In the genomic region with DNA sequence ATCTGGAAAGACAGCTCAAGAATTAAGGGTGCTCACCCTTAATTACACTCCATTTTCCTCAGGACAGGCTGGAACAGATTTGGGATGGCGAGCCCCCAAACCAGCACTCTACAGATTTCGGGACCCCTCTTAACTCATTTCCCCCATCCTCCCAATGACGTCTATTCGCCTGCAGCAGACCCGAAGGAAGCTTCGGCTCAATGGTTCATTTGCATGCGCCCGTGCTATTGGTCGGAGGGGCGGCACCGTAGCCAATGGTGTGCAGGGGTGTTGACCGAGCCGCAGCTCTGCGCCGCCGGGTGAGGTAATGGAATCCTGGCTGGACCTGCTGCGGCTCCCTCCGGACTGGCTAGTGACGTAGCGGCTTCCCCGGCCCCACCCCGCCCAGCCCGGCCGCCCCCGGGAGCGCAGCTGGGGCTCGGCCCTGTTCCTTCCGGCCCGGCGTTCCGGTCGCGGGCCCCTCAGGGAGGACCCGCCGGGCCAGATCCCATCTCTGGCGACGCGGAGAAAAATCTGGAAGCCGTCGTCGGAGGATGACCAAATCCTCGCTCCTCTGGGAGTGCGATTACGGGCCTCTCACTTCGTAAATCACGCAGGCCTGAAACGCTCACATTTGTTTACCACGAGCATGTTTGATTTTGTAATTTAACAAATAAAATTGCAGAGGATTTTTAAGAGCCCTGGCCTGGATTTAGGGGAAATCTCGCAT, we compare ENCODE assay signal across 1 cellular context.
A peak's percentile ranks its signal among the peaks of the same experiment; 100 is the strongest.
TF ChIP-seq lines count a peak whose summit lies in the region.

No MANE protein-coding gene starts in this region.

TF ChIP-seq in SK-N-SH treated with all-trans-retinoic acid at 6 μM for 48 hours, 23 proteins besides CTCF, POLR2A, EP300 and RAD21 (continued from another document):
- TF ChIP-seq ZFP3 (CRISPR knock-in tag; IDR thresholded peaks at IDR 0.05) (0 out of 2 replicates have a peak, but pooled peaks have one; percentile 31), ISL1 (CRISPR knock-in tag; IDR thresholded peaks at IDR 0.05) (no peak), SNAI2 (CRISPR knock-in tag; IDR thresholded peaks at IDR 0.05) (no peak), ZNF8 (CRISPR knock-in tag; IDR thresholded peaks at IDR 0.05) (no peak), ZNF565 (CRISPR knock-in tag; conservative IDR thresholded peaks at IDR 0.05; ENCODE audit: low read depth) (no peak), TCF4 (CRISPR knock-in tag; IDR thresholded peaks at IDR 0.05; ENCODE audit: borderline replicate concordance) (0 out of 2 replicates have a peak, but pooled peaks have one; percentile 34), ZNF70 (CRISPR knock-in tag; IDR thresholded peaks at IDR 0.05) (no peak), PPARA (CRISPR knock-in tag; IDR thresholded peaks at IDR 0.05; ENCODE audit: borderline replicate concordance) (no peak), GLIS3 (CRISPR knock-in tag; IDR thresholded peaks at IDR 0.05) (0 out of 2 replicates have a peak, but pooled peaks have one; percentile 43), ESRRG (CRISPR knock-in tag; IDR thresholded peaks at IDR 0.05) (no peak), CSRNP3 (CRISPR knock-in tag; IDR thresholded peaks at IDR 0.05) (no peak)
- TF ChIP-seq, protein P1, sequence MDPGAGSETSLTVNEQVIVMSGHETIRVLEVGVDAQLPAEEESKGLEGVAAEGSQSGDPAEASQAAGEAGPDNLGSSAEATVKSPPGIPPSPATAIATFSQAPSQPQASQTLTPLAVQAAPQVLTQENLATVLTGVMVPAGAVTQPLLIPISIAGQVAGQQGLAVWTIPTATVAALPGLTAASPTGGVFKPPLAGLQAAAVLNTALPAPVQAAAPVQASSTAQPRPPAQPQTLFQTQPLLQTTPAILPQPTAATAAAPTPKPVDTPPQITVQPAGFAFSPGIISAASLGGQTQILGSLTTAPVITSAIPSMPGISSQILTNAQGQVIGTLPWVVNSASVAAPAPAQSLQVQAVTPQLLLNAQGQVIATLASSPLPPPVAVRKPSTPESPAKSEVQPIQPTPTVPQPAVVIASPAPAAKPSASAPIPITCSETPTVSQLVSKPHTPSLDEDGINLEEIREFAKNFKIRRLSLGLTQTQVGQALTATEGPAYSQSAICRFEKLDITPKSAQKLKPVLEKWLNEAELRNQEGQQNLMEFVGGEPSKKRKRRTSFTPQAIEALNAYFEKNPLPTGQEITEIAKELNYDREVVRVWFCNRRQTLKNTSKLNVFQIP (CRISPR knock-in tag; IDR thresholded peaks at IDR 0.05; ENCODE audit: borderline replicate concordance, low read depth), result no peak
